ENCODE assay signal across 23 cellular contexts in genomic region chr11:20597924-20598484, GRCh38. TPM values are rescaled to one million over a fixed set of nuclear protein-coding genes. Genes with fewer than 3 reads are reported as not detected.
"Had no signal": no experiment of that assay in that cellular context is flagged by ENCODE, and none has a peak within 500 bp of the region (broad histone marks: within the 10 kb centered on the region; RNA-seq: fewer than 3 reads in every experiment).

No MANE protein-coding gene starts in this region.

- H3K9me3 ChIP-seq: spleen, thoracic aorta, upper lobe of left lung had no signal

- H2AFZ ChIP-seq: hepatocyte had no signal

- H3K27ac ChIP-seq: cardiac muscle cell, hepatocyte, spleen, thoracic aorta, upper lobe of left lung, VCaP had no signal

- H3K36me3 ChIP-seq: cardiac muscle cell, spleen, thoracic aorta, upper lobe of left lung had no signal

- DNase-seq: activated CD4-positive, alpha-beta T cell treated with anti-CD3 and anti-CD28 coated beads for 1 hour; activated CD8-positive, alpha-beta memory T cell treated with anti-CD3 and anti-CD28 coated beads for 24 hours; activated CD8-positive, alpha-beta memory T cell treated with anti-CD3 and anti-CD28 coated beads, Interleukin-2, amount 50 U/mL, for 48 hours; activated effector memory CD4-positive, alpha-beta T cell treated with Interleukin-2 at 50 U/mL for 16 hours; activated naive CD4-positive, alpha-beta T cell treated with anti-CD3 and anti-CD28 coated beads, Interleukin-2, amount 50 U/mL, for 16 hours; activated T-cell treated with anti-CD3 and anti-CD28 coated beads, Interleukin-2, amount 50 U/mL, for 48 hours; effector CD8-positive, alpha-beta T cell; foreskin fibroblast; immature natural killer cell; mesendoderm; spleen; stimulated activated CD4-positive, alpha-beta T cell treated with anti-CD3 and anti-CD28 coated beads, Interleukin-4, amount 100 ng/mL, for 4 hours; T-helper 17 cell had no signal

- H3K79me2 ChIP-seq: hepatocyte had no signal

- H3K4me3 ChIP-seq: hepatocyte, upper lobe of left lung had no signal

RNA-seq across cellular contexts. Expression of gene SLC6A5, which starts 1.4 kb away (rescaled TPM):
- total RNA-seq: cardiac muscle cell; chondrocyte; glomerular endothelial cell; liver; mucosa of gallbladder; natural killer cell treated with Interleukin-12 subunit alpha and Interleukin-12 subunit beta and Interleukin-15 and Interleukin-18, amount 100 ng/mL, for 72 hours; spleen; T-helper 17 cell; thoracic aorta; upper lobe of left lung had no signal
- polyA plus RNA-seq: cardiac muscle cell, hepatocyte, immature natural killer cell, liver, spleen had no signal
